20 cellular contexts compared by ENCODE assay signal in genomic region chr21:19130379-19131028, GRCh38.
"Had no signal": no experiment of that assay in that cellular context is flagged by ENCODE, and none has a peak within 500 bp of the region (broad histone marks: within the 10 kb centered on the region; RNA-seq: fewer than 3 reads in every experiment).

No MANE protein-coding gene starts in this region.

- H2AFZ ChIP-seq: parathyroid adenoma had no signal

- H3K4me1 ChIP-seq: foreskin keratinocyte, parathyroid adenoma had no signal

- H3K27ac ChIP-seq: foreskin keratinocyte, parathyroid adenoma, tibial artery had no signal

- H3K9me3 ChIP-seq: tibial artery had no signal

- H3K9ac ChIP-seq: parathyroid adenoma had no signal

- H3K4me3 ChIP-seq: mucosa of descending colon, tibial artery had no signal

- H3K79me2 ChIP-seq: parathyroid adenoma had no signal

- ATAC-seq: activated CD4-positive, alpha-beta T cell treated with anti-CD3 and anti-CD28 coated beads for 36 hours; activated T-cell treated with anti-CD3 and anti-CD28 coated beads, Interleukin-2, amount 50 U/mL, for 4 hours; foreskin keratinocyte; left colon; mucosa of descending colon; right cardiac atrium had no signal

- FAIRE-seq: astrocyte, colon, keratinocyte had no signal

- DNase-seq: activated B cell treated with CpG ODN at 0.5 μM for 24 hours; activated CD4-positive, alpha-beta T cell treated with anti-CD3 and anti-CD28 coated beads for 36 hours; activated CD4-positive, alpha-beta T cell treated with anti-CD3 and anti-CD28 coated beads, Interleukin-2, amount 50 U/mL, for 4 hours; activated CD8-positive, alpha-beta memory T cell treated with anti-CD3 and anti-CD28 coated beads, Interleukin-2, amount 50 U/mL, for 48 hours; activated naive CD4-positive, alpha-beta T cell; activated T-cell treated with anti-CD3 and anti-CD28 coated beads, Interleukin-2, amount 50 U/mL, for 4 hours; effector memory CD4-positive, alpha-beta T cell; foreskin keratinocyte; left colon; mesenchymal stem cell; mucosa of descending colon; nucleus accumbens; right cardiac atrium; stimulated activated CD4-positive, alpha-beta T cell treated with anti-CD3 and anti-CD28 coated beads, Interleukin-12 subunit alpha, Interleukin-12 subunit beta, amount 100 ng/mL, for 4 hours; stimulated activated CD4-positive, alpha-beta T cell treated with anti-CD3 and anti-CD28 coated beads, Interleukin-4, amount 100 ng/mL, for 4 hours; tibial artery had no signal

- H3K27me3 ChIP-seq: foreskin keratinocyte, tibial artery had no signal

- H3K36me3 ChIP-seq: tibial artery had no signal
